In the genomic region with DNA sequence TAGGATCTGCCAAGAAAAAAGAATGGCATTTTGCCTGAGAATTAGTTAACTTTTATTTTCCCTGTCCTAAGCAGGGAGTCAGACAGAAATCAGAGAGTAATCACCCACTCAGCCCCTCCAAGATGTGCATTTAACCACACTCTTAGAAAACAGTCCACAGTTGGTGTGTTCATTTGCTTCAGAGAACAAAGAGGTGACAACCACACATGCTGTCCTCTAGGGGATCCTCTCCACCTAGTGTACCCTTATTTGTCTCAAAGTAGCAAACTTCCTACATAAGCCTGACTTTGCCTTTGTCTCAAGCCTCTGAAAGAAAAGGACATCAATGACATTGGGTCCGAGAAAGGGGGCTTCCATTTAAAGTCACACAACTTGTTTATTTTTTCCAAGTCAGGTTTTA, we compare ENCODE assay signal across 29 cellular contexts.
DNase-seq lines count a peak whose midpoint lies in the region; ATAC-seq and TF ChIP-seq lines count a peak whose summit lies in the region.
"Had no signal": no experiment of that assay in that cellular context is flagged by ENCODE, and none has a peak within 500 bp of the region (broad histone marks: within the 10 kb centered on the region; RNA-seq: fewer than 3 reads in every experiment).

No MANE protein-coding gene starts in this region.

- H3K27me3 ChIP-seq in Peyer's patch: no peaks in the 10 kb centered on the region
- H3K27me3 ChIP-seq: BE2C, esophagus squamous epithelium had no signal

- intact Hi-C loops in OCI-LY7 (cut with micrococcal nuclease; ENCODE audit: unreplicated experiment) (no loop called here), mucosa of descending colon (cut with DNase I, micrococcal nuclease) (no loop called here)

- H3K27ac Mint-ChIP-seq in mesothelial cell of epicardium: peak overlapping the region; percentile 31
- H3K27ac Mint-ChIP-seq: activated CD8-positive, alpha-beta T cell treated with anti-CD3 and anti-CD28 coated beads, Interleukin-2, amount 10 ng/mL, durations not matched to agents 7 days and 5 days; activated T-helper 2 cell treated with anti-CD3 and anti-CD28 coated beads, Interferon-gamma antibody, Interleukin-2, Interleukin-4, amounts not matched to agents 10 μg/mL and 5 μg/mL and 100 μg/mL, durations not matched to agents 14 hours and 24 hours and 36 hours; brain; naive thymus-derived CD4-positive, alpha-beta T cell; stimulated activated memory B cell treated with anti-CD40 and anti-IgM and Interleukin-4, amounts not matched to agents 10 μg/mL and 1 μg/mL and 100 μg/mL, for 72 hours had no signal

- H3K9me3 ChIP-seq in OCI-LY7 (ENCODE audit: low read length): 0 out of 2 replicates have a peak, but pooled peaks cover 8% of the 10 kb centered on the region
- H3K9me3 ChIP-seq in mucosa of descending colon: no peaks in the 10 kb centered on the region
- peaks cover 0 to 8% (median 0%) of the 10 kb centered on the region in 4 donors for H3K9me3 ChIP-seq in Peyer's patch
- H3K9me3 ChIP-seq: BE2C had no signal

- H3K27me3 Mint-ChIP-seq in mesothelial cell of epicardium (ENCODE audit: low read depth): no peaks in the 10 kb centered on the region

- H3K4me3 ChIP-seq in OCI-LY7 (ENCODE audit: low read depth, low read length, poor library complexity, severe bottlenecking) (no peak overlapping the region), mucosa of descending colon (no peak overlapping the region), Peyer's patch (no peak overlapping the region)
- H3K4me3 ChIP-seq: esophagus squamous epithelium, PC-9 had no signal

- peak overlapping the region; percentile 71 for H2AFZ ChIP-seq in OCI-LY7 (ENCODE audit: low read length)
- H2AFZ ChIP-seq: PC-9 had no signal

- peak overlapping the region; percentile 18; the same call in 1 of the 2 replicates for H3K4me2 ChIP-seq in OCI-LY7 (ENCODE audit: low read length)
- H3K4me2 ChIP-seq: PC-9 had no signal

- no TSS peak for BruUV-seq in OCI-LY7 (replicated peaks; lab: Mats Ljungman, UMichigan)

- ATAC-seq in GM18520 (IDR thresholded peaks at IDR 0.05; ENCODE audit: unreplicated experiment): peak; percentile 64
- ATAC-seq in HG02798 (IDR thresholded peaks at IDR 0.05; ENCODE audit: poor library complexity, unreplicated experiment): peak; percentile 64
- no peak for ATAC-seq in mucosa of descending colon
- ATAC-seq: activated CD8-positive, alpha-beta T cell treated with anti-CD3 and anti-CD28 coated beads, Interleukin-2, amount 10 ng/mL, durations not matched to agents 7 days and 5 days; naive thymus-derived CD4-positive, alpha-beta T cell; Right ventricle myocardium inferior; SK-N-SH treated with all-trans-retinoic acid at 6 μM for 48 hours; stimulated activated memory B cell treated with anti-CD40 and anti-IgM and Interleukin-4, amounts not matched to agents 10 μg/mL and 1 μg/mL and 100 μg/mL, for 72 hours had no signal

- peaks cover 6% of the 10 kb centered on the region for H3K36me3 Mint-ChIP-seq in mesothelial cell of epicardium
- H3K36me3 Mint-ChIP-seq: brain had no signal

- peaks cover 30% of the 10 kb centered on the region for H3K9me3 Mint-ChIP-seq in mesothelial cell of epicardium

- no peak for TF ChIP-seq POLR2A in Peyer's patch (IDR thresholded peaks at IDR 0.05)

- H3K9me2 ChIP-seq in OCI-LY7 (ENCODE audit: insufficient read depth, low read length): no peaks in the 10 kb centered on the region

- H3K4me3 Mint-ChIP-seq in mesothelial cell of epicardium: no peak overlapping the region
- H3K4me3 Mint-ChIP-seq: activated CD8-positive, alpha-beta T cell treated with anti-CD3 and anti-CD28 coated beads, Interleukin-2, amount 10 ng/mL, durations not matched to agents 7 days and 5 days; brain; naive thymus-derived CD4-positive, alpha-beta T cell; stimulated activated memory B cell treated with anti-CD40 and anti-IgM and Interleukin-4, amounts not matched to agents 10 μg/mL and 1 μg/mL and 100 μg/mL, for 72 hours had no signal

- POLR2A ChIA-PET in OCI-LY7 (lab: Charles Lee): interaction anchor here (1.0 kb wide), 1 partner anchor 10 kb away, joined by 3 read pairs; no protein-coding TSS in a partner anchor

- CTCF ChIA-PET in OCI-LY7 (lab: Charles Lee; ENCODE audit: unreplicated experiment): no interaction called here

- peak; percentile 55 for TF ChIP-seq CTCF in OCI-LY7 (conservative IDR thresholded peaks at IDR 0.05; ENCODE audit: low read length)
- no peak for TF ChIP-seq CTCF in mesothelial cell of epicardium (IDR thresholded peaks at IDR 0.05; ENCODE audit: unreplicated experiment)
- TF ChIP-seq CTCF in mucosa of descending colon (IDR thresholded peaks at IDR 0.05): no peak
- no peak for TF ChIP-seq CTCF in Peyer's patch (IDR thresholded peaks at IDR 0.05)

- peaks cover 14% of the 10 kb centered on the region for H3K4me1 Mint-ChIP-seq in mesothelial cell of epicardium
- H3K4me1 Mint-ChIP-seq: brain; naive thymus-derived CD4-positive, alpha-beta T cell; stimulated activated memory B cell treated with anti-CD40 and anti-IgM and Interleukin-4, amounts not matched to agents 10 μg/mL and 1 μg/mL and 100 μg/mL, for 72 hours had no signal

- H4K20me1 ChIP-seq in OCI-LY7 (ENCODE audit: insufficient read depth, low read length): no peaks in the 10 kb centered on the region

- no peaks in the 10 kb centered on the region for H3K79me2 ChIP-seq in OCI-LY7 (ENCODE audit: insufficient read depth, low read depth, low read length)

- H3K4me1 ChIP-seq in OCI-LY7 (ENCODE audit: insufficient read depth, low read length, poor library complexity, severe bottlenecking): peaks cover 11% of the 10 kb centered on the region
- no peaks in the 10 kb centered on the region for H3K4me1 ChIP-seq in mucosa of descending colon (ENCODE audit: low read depth)
- no peaks in the 10 kb centered on the region for H3K4me1 ChIP-seq in Peyer's patch
- H3K4me1 ChIP-seq: BE2C, esophagus squamous epithelium had no signal

- peak; percentile 45 for DNase-seq in OCI-LY7 (ENCODE audit: low spot score)
- DNase-seq in mesothelial cell of epicardium (ENCODE audit: low spot score in 2 of 2, unreplicated experiment in 2 of 2): no peak
- no peak for DNase-seq in mucosa of descending colon
- no peak for DNase-seq in NCI-H2227 treated with DMSO at 0.1 percent for 48 hours (lab: John Stamatoyannopoulos, UW)
- no peak for DNase-seq in Peyer's patch
- DNase-seq in DMS79 treated with DMSO at 0.1 percent for 48 hours (lab: John Stamatoyannopoulos, UW): no peak
- DNase-seq: activated CD4-positive, alpha-beta T cell treated with anti-CD3 and anti-CD28 coated beads for 4 hours; activated CD8-positive, alpha-beta T cell treated with anti-CD3 and anti-CD28 coated beads, Interleukin-2, amount 10 ng/mL, durations not matched to agents 7 days and 5 days; activated naive CD4-positive, alpha-beta T cell treated with anti-CD3 and anti-CD28 coated beads, Interleukin-2, amount 50 U/mL, for 16 hours; amniotic stem cell; BE2C; dermis blood vessel endothelial cell; DMS153; esophagus squamous epithelium; GOT3; midbrain; naive thymus-derived CD4-positive, alpha-beta T cell; NCI-H1048; NCI-H2107; PC-9; substantia nigra had no signal

- H3K27ac ChIP-seq in OCI-LY7 (ENCODE audit: low read depth, low read length, poor library complexity, severe bottlenecking): no peak overlapping the region
- H3K27ac ChIP-seq in Peyer's patch: no peak overlapping the region
- H3K27ac ChIP-seq: esophagus squamous epithelium, PC-9, VCaP had no signal

- H3K36me3 ChIP-seq in OCI-LY7 (ENCODE audit: insufficient read depth, low read length) (no peaks in the 10 kb centered on the region; the same call in 1 of the 2 replicates), mucosa of descending colon (ENCODE audit: low read depth) (no peaks in the 10 kb centered on the region), Peyer's patch (no peaks in the 10 kb centered on the region)
- H3K36me3 ChIP-seq: BE2C, esophagus squamous epithelium had no signal
